ENCODE assay signal across 9 cellular contexts in the genomic region with DNA sequence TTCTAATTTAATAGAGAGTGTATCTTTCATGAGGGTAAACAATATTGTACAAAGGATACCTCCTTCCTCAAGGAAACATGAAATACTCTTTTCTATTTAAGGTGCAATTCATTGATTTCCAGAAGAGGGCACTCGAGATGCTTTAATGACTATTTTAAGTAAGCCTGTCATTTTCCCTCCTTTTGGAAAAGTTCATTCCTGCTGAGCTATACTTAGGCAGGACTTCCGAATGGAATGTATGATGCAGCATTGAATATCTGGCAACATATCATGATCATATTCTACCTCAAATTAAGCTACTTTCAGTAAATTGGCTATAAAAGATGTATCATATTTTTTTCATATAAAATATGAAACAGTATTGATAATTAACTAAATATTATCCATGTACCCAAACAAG. TPM values are rescaled to one million over a fixed set of nuclear protein-coding genes. Genes with fewer than 3 reads are reported as not detected.
DNase-seq lines count a peak whose midpoint lies in the region; ATAC-seq and TF ChIP-seq lines count a peak whose summit lies in the region.
"Had no signal": no experiment of that assay in that cellular context is flagged by ENCODE, and none has a peak within 500 bp of the region (broad histone marks: within the 10 kb centered on the region; RNA-seq: fewer than 3 reads in every experiment).

No MANE protein-coding gene starts in this region.

- CTCF ChIA-PET in activated CD4-positive, alpha-beta T cell treated with anti-CD3 and anti-CD28 coated beads, Interleukin-2, amount 10 ng/mL, durations not matched to agents 7 days and 5 days (lab: Charles Lee), result interaction anchor here (0.9 to 1.4 kb wide), 2 partner anchors 18 to 23 kb away, joined by 3 to 6 read pairs; no protein-coding TSS in a partner anchor

- no peaks in the 10 kb centered on the region for H3K9me3 Mint-ChIP-seq in activated CD4-positive, alpha-beta T cell treated with anti-CD3 and anti-CD28 coated beads, Interleukin-2, amount 10 ng/mL, durations not matched to agents 7 days and 5 days
- H3K9me3 Mint-ChIP-seq: naive thymus-derived CD4-positive, alpha-beta T cell had no signal

- no peak overlapping the region for H3K4me3 Mint-ChIP-seq in activated CD4-positive, alpha-beta T cell treated with anti-CD3 and anti-CD28 coated beads, Interleukin-2, amount 10 ng/mL, durations not matched to agents 7 days and 5 days
- H3K4me3 Mint-ChIP-seq: naive thymus-derived CD4-positive, alpha-beta T cell had no signal

- DNase-seq in DMS53 (lab: John Stamatoyannopoulos, UW) (peak; percentile 77), SKM-1 treated with dmso at 0.1 percent for 144 hours (lab: John Stamatoyannopoulos, UW; ENCODE audit: unreplicated experiment) (peak; percentile 35), foreskin keratinocyte (peak in 1 of 2 donors; percentile 57), putamen (ENCODE audit: low spot score) (peak; percentile 58)
- DNase-seq in stimulated activated naive CD4-positive, alpha-beta T cell treated with Interleukin-2 at 50 U/mL for 16 hours (lab: John Stamatoyannopoulos, UW), result no peak
- no peak for DNase-seq in activated CD4-positive, alpha-beta T cell treated with anti-CD3 and anti-CD28 coated beads, Interleukin-2, amount 10 ng/mL, durations not matched to agents 7 days and 5 days

- H3K79me2 ChIP-seq in Loucy (ENCODE audit: insufficient read depth, low read length), result no peaks in the 10 kb centered on the region

- H3K27me3 ChIP-seq in Loucy (ENCODE audit: insufficient read depth, low read length, poor library complexity, severe bottlenecking) (no peaks in the 10 kb centered on the region), foreskin keratinocyte (no peaks in the 10 kb centered on the region)

- no peak overlapping the region for H3K4me2 ChIP-seq in Loucy (ENCODE audit: low read depth, low read length, poor library complexity, severe bottlenecking)

- peak; percentile 45 for ATAC-seq in foreskin keratinocyte
- ATAC-seq in HG03457 (IDR thresholded peaks at IDR 0.05; ENCODE audit: unreplicated experiment), result no peak
- ATAC-seq: naive thymus-derived CD4-positive, alpha-beta T cell had no signal

- TF ChIP-seq CTCF in Loucy (conservative IDR thresholded peaks at IDR 0.05; ENCODE audit: low read length) (peak; percentile 84), foreskin keratinocyte (conservative IDR thresholded peaks at IDR 0.05) (peak; percentile 84)

- peaks cover 4% of the 10 kb centered on the region for H3K27me3 Mint-ChIP-seq in activated CD4-positive, alpha-beta T cell treated with anti-CD3 and anti-CD28 coated beads, Interleukin-2, amount 10 ng/mL, durations not matched to agents 7 days and 5 days

- POLR2A ChIA-PET in activated CD4-positive, alpha-beta T cell treated with anti-CD3 and anti-CD28 coated beads, Interleukin-2, amount 10 ng/mL, durations not matched to agents 7 days and 5 days (lab: Charles Lee), result no interaction called here

- no peaks in the 10 kb centered on the region for H3K36me3 Mint-ChIP-seq in activated CD4-positive, alpha-beta T cell treated with anti-CD3 and anti-CD28 coated beads, Interleukin-2, amount 10 ng/mL, durations not matched to agents 7 days and 5 days (ENCODE audit: low read depth)
- H3K36me3 Mint-ChIP-seq: naive thymus-derived CD4-positive, alpha-beta T cell had no signal

- no peaks in the 10 kb centered on the region for H3F3A ChIP-seq in Loucy (ENCODE audit: low read depth)

- H3K4me1 Mint-ChIP-seq in activated CD4-positive, alpha-beta T cell treated with anti-CD3 and anti-CD28 coated beads, Interleukin-2, amount 10 ng/mL, durations not matched to agents 7 days and 5 days, result no peaks in the 10 kb centered on the region
- H3K4me1 Mint-ChIP-seq: naive thymus-derived CD4-positive, alpha-beta T cell had no signal

- H2AFZ ChIP-seq in Loucy (ENCODE audit: low read length), result no peak overlapping the region

- H3K4me1 ChIP-seq in Loucy (ENCODE audit: insufficient read depth, low read length, poor library complexity, severe bottlenecking) (no peaks in the 10 kb centered on the region), foreskin keratinocyte (peaks cover 12% of the 10 kb centered on the region)

- no peak overlapping the region for H3K4me3 ChIP-seq in Loucy (ENCODE audit: low read length, poor library complexity, severe bottlenecking)

- no peaks in the 10 kb centered on the region for H3K9me2 ChIP-seq in Loucy (replicated peaks; ENCODE audit: low read depth, low read length)

- H3K27ac Mint-ChIP-seq in activated CD4-positive, alpha-beta T cell treated with anti-CD3 and anti-CD28 coated beads, Interleukin-2, amount 10 ng/mL, durations not matched to agents 7 days and 5 days, result no peak overlapping the region
- H3K27ac Mint-ChIP-seq: naive thymus-derived CD4-positive, alpha-beta T cell had no signal

- peak overlapping the region; percentile 28 for H3K27ac ChIP-seq in foreskin keratinocyte

- peaks cover 49% of the 10 kb centered on the region for H3K36me3 ChIP-seq in Loucy (ENCODE audit: insufficient read depth, low read length)

- H3K9me3 ChIP-seq in Loucy (ENCODE audit: insufficient read depth, low read depth, low read length), result no peaks in the 10 kb centered on the region

- H4K20me1 ChIP-seq in Loucy (ENCODE audit: insufficient read depth, low read length, poor library complexity, severe bottlenecking), result no peaks in the 10 kb centered on the region

- no peak overlapping the region for H3K9ac ChIP-seq in Loucy (ENCODE audit: low read depth, low read length, poor library complexity, severe bottlenecking)

RNA-seq across cellular contexts. Expression of gene DST, which starts 5.0 kb away (rescaled TPM):
- total RNA-seq in foreskin keratinocyte, result 273 and 285 TPM in 2 replicates
- 46.7 and 50.0 TPM in 2 replicates for polyA plus RNA-seq in foreskin keratinocyte
- 1 to 10 TPM; 3.1 to 4.4 TPM for total RNA-seq in activated CD4-positive, alpha-beta T cell treated with anti-CD3 and anti-CD28 coated beads, Interleukin-2, amount 10 ng/mL, durations not matched to agents 7 days and 5 days

Comparison
In these comparisons a context has a peak if more than half of its experiments do, and no peak if none do; other contexts are left out.
1. DNase-seq: peak in DMS53 (single experiment), SKM-1 treated with dmso at 0.1 percent for 144 hours (single experiment) and putamen (single experiment); none in stimulated activated naive CD4-positive, alpha-beta T cell treated with Interleukin-2 at 50 U/mL for 16 hours (single experiment) and activated CD4-positive, alpha-beta T cell treated with anti-CD3 and anti-CD28 coated beads, Interleukin-2, amount 10 ng/mL, durations not matched to agents 7 days and 5 days (single experiment).
2. RNA of gene DST, which starts 5.0 kb away (total RNA-seq): 273 to 285 TPM in foreskin keratinocyte; 3.1 to 4.4 TPM in activated CD4-positive, alpha-beta T cell treated with anti-CD3 and anti-CD28 coated beads, Interleukin-2, amount 10 ng/mL, durations not matched to agents 7 days and 5 days; every median in the first group is over 10 times any median in the second.